ENCODE assay signal across 14 cellular contexts in genomic region chr2:101206080-101206479, GRCh38. TPM values are rescaled to one million over a fixed set of nuclear protein-coding genes. Genes with fewer than 3 reads are reported as not detected.
DNase-seq lines count a peak whose midpoint lies in the region; ATAC-seq and TF ChIP-seq lines count a peak whose summit lies in the region.
"Had no signal": no experiment of that assay in that cellular context is flagged by ENCODE, and none has a peak within 500 bp of the region (broad histone marks: within the 10 kb centered on the region; RNA-seq: fewer than 3 reads in every experiment).

No MANE protein-coding gene starts in this region.

- peak overlapping the region; percentile 31 for H3K4me3 Mint-ChIP-seq in activated CD8-positive, alpha-beta T cell treated with anti-CD3 and anti-CD28 coated beads, Interleukin-2, amount 10 ng/mL, durations not matched to agents 7 days and 5 days
- no peak overlapping the region for H3K4me3 Mint-ChIP-seq in activated CD8-positive, alpha-beta T cell treated with anti-CD3 and anti-CD28 coated beads for 36 hours
- peak overlapping the region in 2 of 4 donors; percentile 22 to 78 for H3K4me3 Mint-ChIP-seq in CD4-positive, CD25-positive, alpha-beta regulatory T cell
- no peak overlapping the region for H3K4me3 Mint-ChIP-seq in natural killer cell treated with Interleukin-12 subunit alpha and Interleukin-12 subunit beta and Interleukin-15 and Interleukin-18, amount 100 ng/mL, for 72 hours

- no peak overlapping the region for H3K4me3 ChIP-seq in CD4-positive, CD25-positive, alpha-beta regulatory T cell (ENCODE audit: low read depth, low read length)
- no peak overlapping the region for H3K4me3 ChIP-seq in Panc1 (ENCODE audit: low read depth in 2 of 2, low read length in 2 of 2)
- H3K4me3 ChIP-seq: lung, prostate gland, thyroid gland had no signal

- peak overlapping the region; percentile 81 for H3K27ac Mint-ChIP-seq in activated CD8-positive, alpha-beta T cell treated with anti-CD3 and anti-CD28 coated beads, Interleukin-2, amount 10 ng/mL, durations not matched to agents 7 days and 5 days
- H3K27ac Mint-ChIP-seq in activated CD8-positive, alpha-beta T cell treated with anti-CD3 and anti-CD28 coated beads for 36 hours = no peak overlapping the region
- peak overlapping the region in 2 of 3 donors; percentile 82 to 85 for H3K27ac Mint-ChIP-seq in CD4-positive, CD25-positive, alpha-beta regulatory T cell
- peak overlapping the region; percentile 36 to 63 for H3K27ac Mint-ChIP-seq in natural killer cell treated with Interleukin-12 subunit alpha and Interleukin-12 subunit beta and Interleukin-15 and Interleukin-18, amount 100 ng/mL, for 72 hours
- H3K27ac Mint-ChIP-seq: IgD-negative memory B cell had no signal

- CTCF ChIA-PET in activated CD8-positive, alpha-beta T cell treated with anti-CD3 and anti-CD28 coated beads, Interleukin-2, amount 10 ng/mL, durations not matched to agents 7 days and 5 days (lab: Charles Lee) = interaction anchor here (0.7 to 5.0 kb wide), 30 partner anchors 10 to 596 kb away, joined by 3 to 58 read pairs (median 6); partner anchors contain the start of genes CNOT11 and RPL31
- CTCF ChIA-PET in activated CD8-positive, alpha-beta T cell treated with anti-CD3 and anti-CD28 coated beads for 36 hours (lab: Charles Lee) = interaction anchor here (1.0 to 7.9 kb wide), 22 partner anchors 10 to 208 kb away, joined by 3 to 80 read pairs (median 10); partner anchors contain the start of genes CNOT11 and TBC1D8
- CTCF ChIA-PET in Panc1 (lab: Charles Lee) = interaction anchor here (1.1 to 1.7 kb wide), 7 partner anchors 12 to 193 kb away, joined by 3 to 9 read pairs (median 4); partner anchors contain the start of gene TBC1D8

- intact Hi-C loops in activated CD8-positive, alpha-beta T cell treated with anti-CD3 and anti-CD28 coated beads for 36 hours (cut with micrococcal nuclease) = loop anchor here (5.0 to 10.0 kb wide), 2 partner anchors 171 to 194 kb away; no protein-coding TSS in a partner anchor
- intact Hi-C loops in Panc1 (cut with micrococcal nuclease; ENCODE audit: unreplicated experiment) = no loop called here

- in situ Hi-C loops in Panc1 (cut with HindIII; ENCODE audit: low pct_unique_long_range_greater_than_20kb, low sequenced_read_pairs) = no loop called here

- H3K4me1 ChIP-seq in CD4-positive, CD25-positive, alpha-beta regulatory T cell (ENCODE audit: control insufficient read depth, insufficient read depth, low read length, poor library complexity, severe bottlenecking) = no peaks in the 10 kb centered on the region
- peaks cover 9% of the 10 kb centered on the region for H3K4me1 ChIP-seq in Panc1 (ENCODE audit: control insufficient read depth, insufficient read depth, low read length)
- H3K4me1 ChIP-seq: prostate gland, thyroid gland had no signal

- no peak overlapping the region for H3K27ac ChIP-seq in CD4-positive, CD25-positive, alpha-beta regulatory T cell (ENCODE audit: insufficient read depth, low read length, poor library complexity, severe bottlenecking)
- H3K27ac ChIP-seq in Panc1 (ENCODE audit: low read length) = peak overlapping the region; percentile 68; the same call in 1 of the 2 replicates
- H3K27ac ChIP-seq: prostate gland, thyroid gland had no signal

- DNase-seq in activated CD8-positive, alpha-beta T cell treated with anti-CD3 and anti-CD28 coated beads, Interleukin-2, amount 10 ng/mL, durations not matched to agents 7 days and 5 days = no peak
- DNase-seq in activated CD8-positive, alpha-beta T cell treated with anti-CD3 and anti-CD28 coated beads for 36 hours = no peak
- no peak for DNase-seq in CD4-positive, CD25-positive, alpha-beta regulatory T cell
- DNase-seq in Panc1 (ENCODE audit: low read depth, low spot score) (no peak), nucleus accumbens (lab: John Stamatoyannopoulos, UW) (no peak), retina (no peak), DMS 273 (lab: John Stamatoyannopoulos, UW; ENCODE audit: unreplicated experiment) (no peak)
- DNase-seq in natural killer cell treated with Interleukin-12 subunit alpha and Interleukin-12 subunit beta and Interleukin-15 and Interleukin-18, amount 100 ng/mL, for 72 hours (ENCODE audit: low spot score) = no peak

- H3K9me3 Mint-ChIP-seq in activated CD8-positive, alpha-beta T cell treated with anti-CD3 and anti-CD28 coated beads, Interleukin-2, amount 10 ng/mL, durations not matched to agents 7 days and 5 days (ENCODE audit: insufficient read depth) = no peaks in the 10 kb centered on the region
- H3K9me3 Mint-ChIP-seq in activated CD8-positive, alpha-beta T cell treated with anti-CD3 and anti-CD28 coated beads for 36 hours = no peaks in the 10 kb centered on the region
- H3K9me3 Mint-ChIP-seq in CD4-positive, CD25-positive, alpha-beta regulatory T cell = peaks cover 0 to 16% (median 2%) of the 10 kb centered on the region in 7 donors
- no peaks in the 10 kb centered on the region for H3K9me3 Mint-ChIP-seq in natural killer cell treated with Interleukin-12 subunit alpha and Interleukin-12 subunit beta and Interleukin-15 and Interleukin-18, amount 100 ng/mL, for 72 hours
- H3K9me3 Mint-ChIP-seq: central memory CD8-positive, alpha-beta T cell had no signal

- no peaks in the 10 kb centered on the region for H3K36me3 ChIP-seq in CD4-positive, CD25-positive, alpha-beta regulatory T cell (ENCODE audit: control insufficient read depth, insufficient read depth, low read length)
- H3K36me3 ChIP-seq in Panc1 (ENCODE audit: control insufficient read depth, insufficient read depth, low read length) = no peaks in the 10 kb centered on the region
- H3K36me3 ChIP-seq: prostate gland, stomach, thyroid gland had no signal

- ATAC-seq in activated CD8-positive, alpha-beta T cell treated with anti-CD3 and anti-CD28 coated beads, Interleukin-2, amount 10 ng/mL, durations not matched to agents 7 days and 5 days = no peak
- ATAC-seq in activated CD8-positive, alpha-beta T cell treated with anti-CD3 and anti-CD28 coated beads for 36 hours = no peak
- no peak for ATAC-seq in CD4-positive, CD25-positive, alpha-beta regulatory T cell (ENCODE audit: low read depth in 2 of 2)
- peak; percentile 19; the same call in 1 of the 2 replicates for ATAC-seq in Panc1
- ATAC-seq in natural killer cell treated with Interleukin-12 subunit alpha and Interleukin-12 subunit beta and Interleukin-15 and Interleukin-18, amount 100 ng/mL, for 72 hours = no peak

- no peaks in the 10 kb centered on the region for H3K9me3 ChIP-seq in CD4-positive, CD25-positive, alpha-beta regulatory T cell (ENCODE audit: control insufficient read depth in 2 of 2, low read length in 2 of 2)
- H3K9me3 ChIP-seq in Panc1 (ENCODE audit: control insufficient read depth, insufficient read depth, low read depth, low read length) = no peaks in the 10 kb centered on the region
- H3K9me3 ChIP-seq: prostate gland, stomach, thyroid gland had no signal

- POLR2A ChIA-PET in activated CD8-positive, alpha-beta T cell treated with anti-CD3 and anti-CD28 coated beads, Interleukin-2, amount 10 ng/mL, durations not matched to agents 7 days and 5 days (lab: Charles Lee) = interaction anchor here (1.0 to 1.4 kb wide), 3 partner anchors 46 to 202 kb away, joined by 3 to 9 read pairs (median 3); partner anchors contain the start of gene CNOT11
- POLR2A ChIA-PET in activated CD8-positive, alpha-beta T cell treated with anti-CD3 and anti-CD28 coated beads for 36 hours (lab: Charles Lee) = no interaction called here
- POLR2A ChIA-PET in Panc1 (lab: Charles Lee) = interaction anchor here (0.9 kb wide), 1 partner anchor 10 kb away, joined by 3 read pairs; no protein-coding TSS in a partner anchor

- BruUV-seq in Panc1 (replicated peaks; lab: Mats Ljungman, UMichigan) = no TSS peak

- peaks cover 4% of the 10 kb centered on the region for H3K27me3 Mint-ChIP-seq in activated CD8-positive, alpha-beta T cell treated with anti-CD3 and anti-CD28 coated beads, Interleukin-2, amount 10 ng/mL, durations not matched to agents 7 days and 5 days (ENCODE audit: low read depth)
- no peaks in the 10 kb centered on the region for H3K27me3 Mint-ChIP-seq in activated CD8-positive, alpha-beta T cell treated with anti-CD3 and anti-CD28 coated beads for 36 hours
- H3K27me3 Mint-ChIP-seq in CD4-positive, CD25-positive, alpha-beta regulatory T cell = peaks cover 6% of the 10 kb centered on the region
- no peaks in the 10 kb centered on the region for H3K27me3 Mint-ChIP-seq in natural killer cell treated with Interleukin-12 subunit alpha and Interleukin-12 subunit beta and Interleukin-15 and Interleukin-18, amount 100 ng/mL, for 72 hours
- H3K27me3 Mint-ChIP-seq: central memory CD8-positive, alpha-beta T cell had no signal

- no peaks in the 10 kb centered on the region for H3K27me3 ChIP-seq in CD4-positive, CD25-positive, alpha-beta regulatory T cell (ENCODE audit: control insufficient read depth, insufficient read depth, low read length)
- no peaks in the 10 kb centered on the region for H3K27me3 ChIP-seq in Panc1 (ENCODE audit: control insufficient read depth, insufficient read depth, low read length)
- H3K27me3 ChIP-seq: stomach, thyroid gland had no signal

- H3K4me1 Mint-ChIP-seq in activated CD8-positive, alpha-beta T cell treated with anti-CD3 and anti-CD28 coated beads, Interleukin-2, amount 10 ng/mL, durations not matched to agents 7 days and 5 days (ENCODE audit: low read depth) = peaks cover 16% of the 10 kb centered on the region
- no peaks in the 10 kb centered on the region for H3K4me1 Mint-ChIP-seq in activated CD8-positive, alpha-beta T cell treated with anti-CD3 and anti-CD28 coated beads for 36 hours (ENCODE audit: low read depth)
- peaks cover 9 to 14% (median 12%) of the 10 kb centered on the region in 4 donors for H3K4me1 Mint-ChIP-seq in CD4-positive, CD25-positive, alpha-beta regulatory T cell
- no peaks in the 10 kb centered on the region for H3K4me1 Mint-ChIP-seq in natural killer cell treated with Interleukin-12 subunit alpha and Interleukin-12 subunit beta and Interleukin-15 and Interleukin-18, amount 100 ng/mL, for 72 hours (ENCODE audit: low read depth in 2 of 2)

- no peak for TF ChIP-seq CTCF in activated CD8-positive, alpha-beta T cell treated with anti-CD3 and anti-CD28 coated beads for 36 hours (IDR thresholded peaks at IDR 0.05)
- no peak for TF ChIP-seq CTCF in Panc1 (IDR thresholded peaks at IDR 0.05)

- H3K36me3 Mint-ChIP-seq in activated CD8-positive, alpha-beta T cell treated with anti-CD3 and anti-CD28 coated beads, Interleukin-2, amount 10 ng/mL, durations not matched to agents 7 days and 5 days (ENCODE audit: low read depth) = no peaks in the 10 kb centered on the region
- no peaks in the 10 kb centered on the region for H3K36me3 Mint-ChIP-seq in activated CD8-positive, alpha-beta T cell treated with anti-CD3 and anti-CD28 coated beads for 36 hours (ENCODE audit: low read depth)
- H3K36me3 Mint-ChIP-seq in CD4-positive, CD25-positive, alpha-beta regulatory T cell = no peaks in the 10 kb centered on the region
- peaks cover 4% of the 10 kb centered on the region for H3K36me3 Mint-ChIP-seq in natural killer cell treated with Interleukin-12 subunit alpha and Interleukin-12 subunit beta and Interleukin-15 and Interleukin-18, amount 100 ng/mL, for 72 hours
- H3K36me3 Mint-ChIP-seq: IgD-negative memory B cell had no signal

RNA-seq across cellular contexts. Expression of gene CNOT11, which starts 46.6 kb away (rescaled TPM):
- 10 to 100 TPM; 64.4 to 64.7 TPM for total RNA-seq in activated CD8-positive, alpha-beta T cell treated with anti-CD3 and anti-CD28 coated beads, Interleukin-2, amount 10 ng/mL, durations not matched to agents 7 days and 5 days
- total RNA-seq in activated CD8-positive, alpha-beta T cell treated with anti-CD3 and anti-CD28 coated beads for 36 hours = 10 to 100 TPM; 56.7 to 59.7 TPM
- 63.8 TPM for total RNA-seq in CD4-positive, CD25-positive, alpha-beta regulatory T cell
- 10 to 100 TPM; 68.6 to 76.2 (median 69.4) TPM for polyA plus RNA-seq in CD4-positive, CD25-positive, alpha-beta regulatory T cell
- total RNA-seq in Panc1 (2021; ENCODE audit: unreplicated experiment) = 58.3 TPM
- 33.0 TPM for polyA plus RNA-seq in Panc1 (2012; ENCODE audit: insufficient read length)
- 10 to 100 TPM; 51.2 to 53.4 TPM for total RNA-seq in natural killer cell treated with Interleukin-12 subunit alpha and Interleukin-12 subunit beta and Interleukin-15 and Interleukin-18, amount 100 ng/mL, for 72 hours

RNA-seq across cellular contexts. Expression of gene TBC1D8, which starts 54.9 kb away (rescaled TPM):
- total RNA-seq in activated CD8-positive, alpha-beta T cell treated with anti-CD3 and anti-CD28 coated beads, Interleukin-2, amount 10 ng/mL, durations not matched to agents 7 days and 5 days = under 1 TPM; 0.29 to 0.70 TPM
- total RNA-seq in activated CD8-positive, alpha-beta T cell treated with anti-CD3 and anti-CD28 coated beads for 36 hours = 1 to 10 TPM; 3.2 to 3.3 TPM
- 1.0 TPM for total RNA-seq in CD4-positive, CD25-positive, alpha-beta regulatory T cell
- polyA plus RNA-seq in CD4-positive, CD25-positive, alpha-beta regulatory T cell = 1 to 10 TPM in 1 of 4 donors, under 1 TPM in 3; 0.48 to 1.1 (median 0.73) TPM
- 139 TPM for total RNA-seq in Panc1 (2021; ENCODE audit: unreplicated experiment)
- polyA plus RNA-seq in Panc1 (2012; ENCODE audit: insufficient read length) = 171 TPM
- under 1 TPM; 0.29 to 0.56 TPM for total RNA-seq in natural killer cell treated with Interleukin-12 subunit alpha and Interleukin-12 subunit beta and Interleukin-15 and Interleukin-18, amount 100 ng/mL, for 72 hours

Comparison
In these comparisons a context has a peak if more than half of its experiments do, and no peak if none do; other contexts are left out.
1. RNA of gene TBC1D8, which starts 54.9 kb away (total RNA-seq): 139 TPM in Panc1 (single experiment); 3.2 to 3.3 TPM in activated CD8-positive, alpha-beta T cell treated with anti-CD3 and anti-CD28 coated beads for 36 hours, 1.0 TPM in CD4-positive, CD25-positive, alpha-beta regulatory T cell (single experiment), 0.29 to 0.70 TPM in activated CD8-positive, alpha-beta T cell treated with anti-CD3 and anti-CD28 coated beads, Interleukin-2, amount 10 ng/mL, durations not matched to agents 7 days and 5 days and 0.29 to 0.56 TPM in natural killer cell treated with Interleukin-12 subunit alpha and Interleukin-12 subunit beta and Interleukin-15 and Interleukin-18, amount 100 ng/mL, for 72 hours; every median in the first group is over 10 times any median in the second.